1 cellular context compared by ENCODE assay signal in genomic region chr14:20613094-20614037, GRCh38.
TF ChIP-seq lines count a peak whose summit lies in the region.

No MANE protein-coding gene starts in this region.

TF ChIP-seq in HEK293, 187 proteins besides CTCF, POLR2A, EP300 and RAD21 (continued from another document):
- TF ChIP-seq ZNF610 (tag by site-specific recombination; IDR thresholded peaks at IDR 0.05; ENCODE audit: borderline replicate concordance) (no peak; the same call in 1 of the 2 replicates), ZNF501 (tag by site-specific recombination; IDR thresholded peaks at IDR 0.05) (peak; percentile 77), SP7 (tag by site-specific recombination; IDR thresholded peaks at IDR 0.05) (peak; percentile 80), TRIM28 (IDR thresholded peaks at IDR 0.05; ENCODE audit: borderline replicate concordance, low read length) (peak; percentile 90), ZBTB44 (tag by site-specific recombination; IDR thresholded peaks at IDR 0.05) (peak; percentile 81), PRDM1 (tag by site-specific recombination; IDR thresholded peaks at IDR 0.05) (0 out of 2 replicates have a peak, but pooled peaks have one; percentile 5), KLF17 (tag by site-specific recombination; IDR thresholded peaks at IDR 0.05) (peak; percentile 82), ZNF639 (tag by site-specific recombination; IDR thresholded peaks at IDR 0.05) (peak; percentile 81; the same call in 1 of the 2 replicates), ZSCAN4 (tag by site-specific recombination; IDR thresholded peaks at IDR 0.05) (peak; percentile 24; the same call in 1 of the 2 replicates), ZNF157 (tag by site-specific recombination; IDR thresholded peaks at IDR 0.05) (no peak), ZNF837 (tag by site-specific recombination; IDR thresholded peaks at IDR 0.05) (peak; percentile 90), ZNF239 (tag by site-specific recombination; IDR thresholded peaks at IDR 0.05) (0 out of 2 replicates have a peak, but pooled peaks have one; percentile 26), ZBTB26 (tag by site-specific recombination; optimal IDR thresholded peaks at IDR 0.05) (peak; percentile 45), ZNF366 (tag by site-specific recombination; conservative IDR thresholded peaks at IDR 0.05) (peak; percentile 96), ZNF48 (tag by site-specific recombination; IDR thresholded peaks at IDR 0.05) (no peak), ZNF2 (tag by site-specific recombination; IDR thresholded peaks at IDR 0.05) (peak; percentile 84), REPIN1 (tag by site-specific recombination; IDR thresholded peaks at IDR 0.05; ENCODE audit: low read depth) (peak; percentile 12; the same call in 1 of the 2 replicates), IKZF3 (tag by site-specific recombination; IDR thresholded peaks at IDR 0.05) (peak; percentile 70), SETDB1 (IDR thresholded peaks at IDR 0.05; ENCODE audit: insufficient read length, low read length) (no peak), ZSCAN23 (tag by site-specific recombination; IDR thresholded peaks at IDR 0.05) (peak; percentile 50; the same call in 1 of the 2 replicates), KLF1 (tag by site-specific recombination; IDR thresholded peaks at IDR 0.05) (peak; percentile 23; the same call in 1 of the 2 replicates), ZNF555 (tag by site-specific recombination; conservative IDR thresholded peaks at IDR 0.05) (no peak), ZBTB21 (tag by site-specific recombination; IDR thresholded peaks at IDR 0.05) (peak; percentile 58; the same call in 1 of the 2 replicates), ZNF391 (tag by site-specific recombination; IDR thresholded peaks at IDR 0.05; ENCODE audit: borderline replicate concordance, low read depth) (peak; percentile 65; the same call in 1 of the 2 replicates), ZNF747 (tag by site-specific recombination; IDR thresholded peaks at IDR 0.05) (no peak)
